ENCODE assay signal across 12 cellular contexts in genomic region chr4:721261-722171, GRCh38. TPM values are rescaled to one million over a fixed set of nuclear protein-coding genes. Genes with fewer than 3 reads are reported as not detected.
A peak's percentile ranks its signal among the peaks of the same experiment; 100 is the strongest.
DNase-seq lines count a peak whose midpoint lies in the region; ATAC-seq and TF ChIP-seq lines count a peak whose summit lies in the region.
"Had no signal": no experiment of that assay in that cellular context is flagged by ENCODE, and none has a peak within 500 bp of the region (broad histone marks: within the 10 kb centered on the region; RNA-seq: fewer than 3 reads in every experiment).

No MANE protein-coding gene starts in this region.

- no peak for TF ChIP-seq RAD21 in Ishikawa (IDR thresholded peaks at IDR 0.05; ENCODE audit: low read depth)

- ATAC-seq in left lobe of liver (peak; percentile 53), HG03039 (IDR thresholded peaks at IDR 0.05; ENCODE audit: unreplicated experiment) (no peak), HG02588 (IDR thresholded peaks at IDR 0.05; ENCODE audit: unreplicated experiment) (no peak), HG03378 (IDR thresholded peaks at IDR 0.05; ENCODE audit: unreplicated experiment) (no peak)

- peaks cover 2 to 83% (median 33%) of the 10 kb centered on the region in 6 donors for H3K4me1 ChIP-seq in spleen

- intact Hi-C loops in spleen (cut with DNase I; ENCODE audit: low total_unique reads), result no loop called here

- no peaks in the 10 kb centered on the region for H3K9me3 ChIP-seq in spleen

- no peaks in the 10 kb centered on the region for H3K27me3 ChIP-seq in spleen (replicated peaks in 1 of 7)

- H3K27ac ChIP-seq in cingulate gyrus (ENCODE audit: low read depth, low read length) (peak overlapping the region; percentile 51), spleen (peak overlapping the region in 7 of 8 donors; percentile 1 to 69 (median 50))

- WGBS in spleen, 5 donors, result 65 to 79% (median 71%) methylated on average over 31 of the region's 31 CpGs

- H3K36me3 ChIP-seq in spleen, result peaks cover 0 to 47% (median 4%) of the 10 kb centered on the region in 6 donors

- no peak for TF ChIP-seq POLR2A in spleen (IDR thresholded peaks at IDR 0.05)

- H3K4me3 ChIP-seq in spleen, result peak overlapping the region in 1 of 8 donors; percentile 21

- TF ChIP-seq CTCF in spleen (IDR thresholded peaks at IDR 0.05 in 8 of 11, conservative IDR thresholded peaks at IDR 0.05 in 3 of 11), result no peak

- no peak for TF ChIP-seq EP300 in Ishikawa (IDR thresholded peaks at IDR 0.05; ENCODE audit: borderline replicate concordance)

- DNase-seq in left lobe of liver (ENCODE audit: low spot score), result no peak
- DNase-seq in spleen, result peak; percentile 80
- no peak for DNase-seq in activated CD4-positive, alpha-beta T cell treated with anti-CD3 and anti-CD28 coated beads for 4 hours
- DNase-seq: cerebellar nuclear complex, GOT3, NCI-H2171, retina had no signal

TF ChIP-seq in Ishikawa, 13 proteins besides CTCF, POLR2A, EP300 and RAD21:
- TF ChIP-seq USF1 (IDR thresholded peaks at IDR 0.05), result no peak
- no peak for TF ChIP-seq ZBTB7A (IDR thresholded peaks at IDR 0.05; ENCODE audit: low read depth)
- no peak for TF ChIP-seq MAX (IDR thresholded peaks at IDR 0.05)
- TF ChIP-seq REST (IDR thresholded peaks at IDR 0.05; ENCODE audit: low read depth), result no peak
- TF ChIP-seq EGR1 (IDR thresholded peaks at IDR 0.05), result peak; percentile 32; the same call in 1 of the 2 replicates
TF ChIP-seq in Ishikawa: peak in this region for 1.

RNA-seq across cellular contexts. Expression of gene PCGF3, which starts 15.9 kb away (rescaled TPM):
- total RNA-seq in left lobe of liver (16.6 TPM), spleen (100 to 1,000 TPM in 1 of 7 donors, 10 to 100 TPM in 6; 52.0 to 102 (median 80.3) TPM)
- 10 to 100 TPM; 29.7 to 84.2 (median 53.3) TPM for polyA plus RNA-seq in spleen

RNA-seq across cellular contexts. Expression of gene SLC49A3, which starts 32.6 kb away (rescaled TPM):
- total RNA-seq in left lobe of liver (7.6 TPM), spleen (10 to 100 TPM; 11.2 to 28.8 (median 21.2) TPM)
- polyA plus RNA-seq in spleen, result 10 to 100 TPM in 2 of 3 donors, 1 to 10 TPM in 1; 5.6 to 19.3 (median 11.7) TPM

RNA-seq across cellular contexts. Expression of gene MYL5, which starts 47.2 kb away (rescaled TPM):
- total RNA-seq in left lobe of liver (7.4 TPM), spleen (10 to 100 TPM in 6 of 7 donors, 1 to 10 TPM in 1; 9.2 to 28.2 (median 14.6) TPM)
- 10 to 100 TPM; 18.9 to 32.6 (median 20.0) TPM for polyA plus RNA-seq in spleen

RNA-seq across cellular contexts. Expression of gene ATP5ME, which starts 47.4 kb away (rescaled TPM):
- 203 TPM for total RNA-seq in left lobe of liver
- 100 to 1,000 TPM in 4 of 7 donors, 10 to 100 TPM in 3; 51.7 to 187 (median 160) TPM for total RNA-seq in spleen
- polyA plus RNA-seq in spleen, result 100 to 1,000 TPM; 444 to 497 (median 461) TPM
